Comparison of ENCODE assay signal across 10 cellular contexts in the genomic region with DNA sequence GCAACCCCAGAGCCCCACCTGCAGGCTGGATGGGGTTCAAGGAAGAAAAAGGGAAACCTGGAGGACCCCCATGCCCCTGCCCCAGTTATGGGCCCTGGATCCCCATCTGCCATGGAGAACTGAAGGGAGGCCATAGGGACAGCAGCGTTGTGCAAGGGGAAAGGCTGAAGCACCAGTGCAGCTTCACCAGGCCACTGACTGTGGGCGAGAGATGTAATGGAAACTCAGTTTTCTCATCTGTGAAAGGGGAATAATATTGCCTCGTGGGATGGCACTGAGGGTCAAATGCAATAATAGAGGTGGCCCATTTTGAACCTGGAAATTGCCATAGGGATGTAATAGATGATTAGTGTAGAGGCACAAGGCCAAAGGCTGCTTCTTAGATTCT. TPM values are rescaled to one million over a fixed set of nuclear protein-coding genes. Genes with fewer than 3 reads are reported as not detected.
DNase-seq lines count a peak whose midpoint lies in the region; ATAC-seq, FAIRE-seq and TF ChIP-seq lines count a peak whose summit lies in the region.
"Had no signal": no experiment of that assay in that cellular context is flagged by ENCODE, and none has a peak within 500 bp of the region (broad histone marks: within the 10 kb centered on the region; RNA-seq: fewer than 3 reads in every experiment).

No MANE protein-coding gene starts in this region.

- ATAC-seq in GM18867 (IDR thresholded peaks at IDR 0.05; ENCODE audit: unreplicated experiment) (peak; percentile 0), foreskin keratinocyte (no peak)

- no peak for TF ChIP-seq CTCF in foreskin keratinocyte (conservative IDR thresholded peaks at IDR 0.05)
- no peak for TF ChIP-seq CTCF in GM20000 (IDR thresholded peaks at IDR 0.05; ENCODE audit: extremely low read depth, missing control alignments)
- TF ChIP-seq CTCF in tibial artery (IDR thresholded peaks at IDR 0.05), result no peak

- H3K27ac ChIP-seq in foreskin keratinocyte (peak overlapping the region; percentile 19), tibial artery (peak overlapping the region in 1 of 2 donors; percentile 61)
- H3K27ac ChIP-seq: SK-N-MC had no signal

- no peaks in the 10 kb centered on the region for H3K27me3 ChIP-seq in foreskin keratinocyte
- H3K27me3 ChIP-seq in tibial artery, result peaks cover 0 to 9% of the 10 kb centered on the region in 2 donors

- H3K4me3 ChIP-seq in tibial artery, result no peak overlapping the region

- H3K4me1 ChIP-seq in foreskin keratinocyte (no peaks in the 10 kb centered on the region), tibial artery (peaks cover 0 to 19% (median 11%) of the 10 kb centered on the region in 4 donors)

- H3K9me3 ChIP-seq in tibial artery, result no peaks in the 10 kb centered on the region

- intact Hi-C loops in tibial artery (cut with DNase I; ENCODE audit: low total_unique reads), result no loop called here

- peak; percentile 78 for DNase-seq in NAMALWA (ENCODE audit: low spot score)
- DNase-seq in foreskin keratinocyte, result no peak
- DNase-seq in stimulated activated CD4-positive, alpha-beta T cell treated with anti-CD3 and anti-CD28 coated beads, Interleukin-4, amount 100 ng/mL, for 24 hours, result peak; percentile 53
- DNase-seq in HTR-8/SVneo (ENCODE audit: insufficient read length, low spot score), result no peak
- DNase-seq in GM20000 (ENCODE audit: low spot score), result no peak
- DNase-seq in NCI-H82 (lab: John Stamatoyannopoulos, UW), result no peak
- DNase-seq in tibial artery, result no peak

- H3K36me3 ChIP-seq in tibial artery, result peaks cover 0 to 3% (median 0%) of the 10 kb centered on the region in 3 donors

- FAIRE-seq in HTR-8/SVneo (lab: Jason Lieb, UNC), result no peak

RNA-seq across cellular contexts. Expression of gene TSPOAP1, which starts 9.9 kb away (rescaled TPM):
- total RNA-seq in foreskin keratinocyte, result 0.37 and 0.74 TPM in 2 replicates
- 0.32 and 0.39 TPM in 2 replicates for polyA plus RNA-seq in foreskin keratinocyte

RNA-seq across cellular contexts. Expression of gene SUPT4H1, which starts 13.6 kb away (rescaled TPM):
- total RNA-seq in foreskin keratinocyte, result 70.1 and 73.0 TPM in 2 replicates
- 118 and 127 TPM in 2 replicates for polyA plus RNA-seq in foreskin keratinocyte

RNA-seq across cellular contexts. Expression of gene MPO, which starts 57.7 kb away (rescaled TPM):
- total RNA-seq in foreskin keratinocyte, result not detected in 2 replicates
- not detected in 2 replicates for polyA plus RNA-seq in foreskin keratinocyte
- total RNA-seq: epithelial cell of proximal tubule had no signal

Comparison
In these comparisons a context has a peak if more than half of its experiments do, and no peak if none do; other contexts are left out.
1. DNase-seq: peak in NAMALWA (single experiment) and stimulated activated CD4-positive, alpha-beta T cell treated with anti-CD3 and anti-CD28 coated beads, Interleukin-4, amount 100 ng/mL, for 24 hours (single experiment); none in foreskin keratinocyte (0 of 2), HTR-8/SVneo (single experiment), GM20000 (single experiment), NCI-H82 (single experiment) and tibial artery (0 of 2).